Comparison of ENCODE assay signal across 16 cellular contexts in genomic region chr20:51633430-51633829, GRCh38.
A peak's percentile ranks its signal among the peaks of the same experiment; 100 is the strongest.
DNase-seq lines count a peak whose midpoint lies in the region; ATAC-seq, FAIRE-seq and TF ChIP-seq lines count a peak whose summit lies in the region.
"Had no signal": no experiment of that assay in that cellular context is flagged by ENCODE, and none has a peak within 500 bp of the region (broad histone marks: within the 10 kb centered on the region; RNA-seq: fewer than 3 reads in every experiment).

No MANE protein-coding gene starts in this region.

- DNase-seq in A549 (ENCODE audit: low read depth in 1 of 2, low spot score in 1 of 2) (no peak), CD14-positive monocyte (ENCODE audit: low spot score) (no peak), ascending aorta (ENCODE audit: low spot score in 2 of 2) (no peak), posterior vena cava (ENCODE audit: low spot score) (peak; percentile 11), NCI-H446 (lab: John Stamatoyannopoulos, UW) (no peak), Kasumi-1 (lab: John Stamatoyannopoulos, UW) (no peak)
- DNase-seq in activated T-cell treated with anti-CD3 and anti-CD28 coated beads, Interleukin-2, amount 50 U/mL, for 48 hours = no peak
- DNase-seq: DMS 273 treated with DMSO at 0.1 percent for 48 hours, H9, KG1, MV-4-11, NCI-H1694 treated with DMSO at 0.1 percent for 48 hours, NCI-H524 treated with DMSO at 0.1 percent for 48 hours had no signal

- FAIRE-seq in A549 (lab: Jason Lieb, UNC) = no peak
- FAIRE-seq: G401.6 had no signal

- peak overlapping the region in 1 of 2 donors; percentile 81 for H3K4me3 Mint-ChIP-seq in CD14-positive monocyte
- H3K4me3 Mint-ChIP-seq: H9 had no signal

- no peak for ATAC-seq in A549
- no peak for ATAC-seq in HG02840 (IDR thresholded peaks at IDR 0.05; ENCODE audit: low FRiP score, unreplicated experiment)

- no peak for TF ChIP-seq CTCF in A549 (IDR thresholded peaks at IDR 0.05)
- no peak for TF ChIP-seq CTCF in CD14-positive monocyte (IDR thresholded peaks at IDR 0.05)
- TF ChIP-seq CTCF in ascending aorta (IDR thresholded peaks at IDR 0.05) = no peak

- no peak for TF ChIP-seq POLR2A in A549 (IDR thresholded peaks at IDR 0.05; ENCODE audit: low read length)

- 88% methylated on average over 3 of the region's 3 CpGs for WGBS in A549 (ENCODE audit: missing lambda C conversion rate)

- H3K27ac ChIP-seq in A549 (peak overlapping the region; percentile 71 to 72; a peak in 4 of 6 replicates), ascending aorta (peak overlapping the region; percentile 42 to 57)
- H3K27ac ChIP-seq: C4-2B had no signal

- POLR2A ChIA-PET in A549 (lab: Yijun Ruan, JAX) = no interaction called here

- H3K9me3 Mint-ChIP-seq in CD14-positive monocyte = peaks cover 0 to 11% (median 3%) of the 10 kb centered on the region in 7 donors
- H3K9me3 Mint-ChIP-seq: H9 had no signal

- peak overlapping the region in 4 of 7 donors; percentile 58 to 86 (median 74) for H3K27ac Mint-ChIP-seq in CD14-positive monocyte

- CTCF ChIA-PET in A549 (lab: Yijun Ruan, JAX) = no interaction called here

- H3K4me1 ChIP-seq in A549 (peaks cover 26% of the 10 kb centered on the region), ascending aorta (peaks cover 15 to 21% of the 10 kb centered on the region in 2 donors)

- H3K4me3 ChIP-seq in A549 = no peak overlapping the region
- H3K4me3 ChIP-seq in ascending aorta = no peak overlapping the region

- peaks cover 14 to 21% of the 10 kb centered on the region in 2 donors for H3K36me3 Mint-ChIP-seq in CD14-positive monocyte

- TF ChIP-seq EP300 in A549 (IDR thresholded peaks at IDR 0.05) = no peak

- H3K9me3 ChIP-seq in A549 = no peaks in the 10 kb centered on the region
- no peaks in the 10 kb centered on the region for H3K9me3 ChIP-seq in ascending aorta

- no peaks in the 10 kb centered on the region for H3K27me3 ChIP-seq in ascending aorta

- no peak for TF ChIP-seq RAD21 in A549 (conservative IDR thresholded peaks at IDR 0.05 in 1 of 2, IDR thresholded peaks at IDR 0.05 in 1 of 2)

- peaks cover 29 to 41% (median 34%) of the 10 kb centered on the region in 3 donors for H3K27me3 Mint-ChIP-seq in CD14-positive monocyte (ENCODE audit: low read depth in 3 of 3)

- intact Hi-C loops in CD14-positive monocyte (cut with micrococcal nuclease) = no loop called here
- intact Hi-C loops in ascending aorta (cut with DNase I) = loop anchor here (5.0 kb wide), 3 partner anchors 66 to 186 kb away; no protein-coding TSS in a partner anchor
- intact Hi-C loops in posterior vena cava (cut with DNase I) = no loop called here

- peaks cover 52% of the 10 kb centered on the region for H3K4me1 Mint-ChIP-seq in CD14-positive monocyte
- H3K4me1 Mint-ChIP-seq: H9 had no signal

- H3K4me2 ChIP-seq in A549 = no peak overlapping the region

- H3K36me3 ChIP-seq in ascending aorta = peaks cover 0 to 7% of the 10 kb centered on the region in 2 donors

TF ChIP-seq in A549, 52 proteins besides CTCF, POLR2A, EP300 and RAD21:
- no peak for TF ChIP-seq CHD4 (IDR thresholded peaks at IDR 0.05; ENCODE audit: borderline replicate concordance)
- TF ChIP-seq GATA3 (IDR thresholded peaks at IDR 0.05; ENCODE audit: borderline replicate concordance) = no peak
- TF ChIP-seq HEYL (CRISPR knock-in tag; IDR thresholded peaks at IDR 0.05) = no peak
